In the genomic region with DNA sequence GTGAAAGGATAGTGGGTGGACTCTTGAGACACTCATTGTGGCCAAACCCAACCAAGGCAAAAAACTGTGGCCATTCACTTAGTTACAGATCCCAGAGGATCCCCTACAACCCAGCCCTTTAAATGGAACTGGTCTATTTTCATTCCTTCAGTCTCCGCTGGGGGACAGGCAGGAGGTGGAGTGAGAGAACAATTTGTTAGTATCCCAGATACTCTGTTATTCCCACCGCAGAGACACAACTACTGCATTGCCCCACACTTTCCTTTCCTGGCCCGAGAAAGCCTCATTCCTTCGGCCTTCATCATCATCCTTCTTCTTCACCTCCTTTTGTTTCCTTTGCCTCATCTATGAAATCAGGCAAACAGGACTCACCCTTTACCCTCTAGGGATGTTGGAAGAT, we compare ENCODE assay signal across 21 cellular contexts.
DNase-seq lines count a peak whose midpoint lies in the region; ATAC-seq and TF ChIP-seq lines count a peak whose summit lies in the region.
"Had no signal": no experiment of that assay in that cellular context is flagged by ENCODE, and none has a peak within 500 bp of the region (broad histone marks: within the 10 kb centered on the region; RNA-seq: fewer than 3 reads in every experiment).

No MANE protein-coding gene starts in this region.

- no peaks in the 10 kb centered on the region for H3K4me1 ChIP-seq in ovary (ENCODE audit: insufficient read depth)
- H3K4me1 ChIP-seq: SJCRH30 had no signal

- no peaks in the 10 kb centered on the region for H3K79me2 ChIP-seq in neural cell (replicated peaks; ENCODE audit: insufficient read depth, low read length)

- peak overlapping the region; percentile 1 for H3K4me2 ChIP-seq in neural cell (ENCODE audit: low read length)

- ATAC-seq in GM18868 (IDR thresholded peaks at IDR 0.05; ENCODE audit: unreplicated experiment) (no peak), Right ventricle myocardium inferior (no peak)
- ATAC-seq: HCT116, K562 had no signal

- no peaks in the 10 kb centered on the region for H3F3A ChIP-seq in neural cell (ENCODE audit: insufficient read depth, low read length, poor library complexity, severe bottlenecking)

- H3K36me3 ChIP-seq in neural cell (ENCODE audit: insufficient read depth, low read length) = no peaks in the 10 kb centered on the region
- H3K36me3 ChIP-seq in ovary = no peaks in the 10 kb centered on the region
- H3K36me3 ChIP-seq: SJCRH30 had no signal

- no peak overlapping the region for H2AFZ ChIP-seq in neural cell (ENCODE audit: low read depth, low read length)

- TF ChIP-seq POLR2A in ovary (IDR thresholded peaks at IDR 0.05) = no peak

- TF ChIP-seq RAD21 in neural cell (conservative IDR thresholded peaks at IDR 0.05) = no peak

- TF ChIP-seq CTCF in neural cell (IDR thresholded peaks at IDR 0.05; ENCODE audit: poor library complexity, severe bottlenecking) (no peak), ovary (IDR thresholded peaks at IDR 0.05) (no peak)

- peak; percentile 59 for DNase-seq in AG20443 (ENCODE audit: low spot score)
- DNase-seq in SK-MEL-5 (ENCODE audit: low read depth, low spot score) = peak; percentile 14
- DNase-seq in globus pallidus (ENCODE audit: low spot score) = peak; percentile 54
- no peak for DNase-seq in ovary
- no peak for DNase-seq in HCEC 1CT
- DNase-seq in Right ventricle myocardium inferior (ENCODE audit: missing footprints) = no peak
- DNase-seq: 8988T, C1 segment of cervical spinal cord, DMS 273 treated with DMSO at 0.1 percent for 48 hours, MV-4-11, NCI-H1436, NCI-H2029, NCI-H2171, NCI-H446 treated with DMSO at 0.1 percent for 48 hours, NCI-H748 treated with DMSO at 0.1 percent for 48 hours, SJCRH30 had no signal

- in situ Hi-C loops in SK-MEL-5 (cut with HindIII; ENCODE audit: low pct_unique_long_range_greater_than_20kb, low sequenced_read_pairs) = no loop called here

- 80 to 90% (median 81%) methylated on average over 4 of the region's 4 CpGs for WGBS in ovary, 3 donors

- no peaks in the 10 kb centered on the region for H3K9me3 ChIP-seq in neural cell (ENCODE audit: low read length)
- H3K9me3 ChIP-seq in ovary = no peaks in the 10 kb centered on the region
- H3K9me3 ChIP-seq: SJCRH30 had no signal

- no peaks in the 10 kb centered on the region for H3K9me2 ChIP-seq in neural cell (ENCODE audit: insufficient read depth, low read length)

- no peak overlapping the region for H3K9ac ChIP-seq in neural cell (ENCODE audit: low read length)

- TF ChIP-seq EP300 in neural cell (conservative IDR thresholded peaks at IDR 0.05; ENCODE audit: poor library complexity, severe bottlenecking) (no peak), ovary (IDR thresholded peaks at IDR 0.05) (no peak)

- H3K4me3 ChIP-seq in neural cell (ENCODE audit: low read length) (no peak overlapping the region), ovary (no peak overlapping the region)
- H3K4me3 ChIP-seq: K562, SJCRH30 had no signal

- H4K20me1 ChIP-seq in neural cell (ENCODE audit: insufficient read depth) = no peaks in the 10 kb centered on the region

- H3K27me3 ChIP-seq in neural cell (ENCODE audit: insufficient read depth, low read depth, low read length) (no peaks in the 10 kb centered on the region), ovary (no peaks in the 10 kb centered on the region)
- H3K27me3 ChIP-seq: SJCRH30 had no signal

- H3K27ac ChIP-seq in neural cell (ENCODE audit: low read length) = no peak overlapping the region
- no peak overlapping the region for H3K27ac ChIP-seq in ovary
- H3K27ac ChIP-seq: RWPE1, SJCRH30 had no signal

- intact Hi-C loops in ovary (cut with DNase I) = no loop called here
- intact Hi-C loops in Right ventricle myocardium inferior (cut with DNase I) = no loop called here

TF ChIP-seq in neural cell, 6 proteins besides CTCF, POLR2A, EP300 and RAD21:
- TF ChIP-seq SMC3 (conservative IDR thresholded peaks at IDR 0.05; ENCODE audit: poor library complexity) (no peak), MXI1 (conservative IDR thresholded peaks at IDR 0.05; ENCODE audit: poor library complexity, severe bottlenecking) (no peak), POLR2AphosphoS5 (IDR thresholded peaks at IDR 0.05) (no peak), TAF1 (IDR thresholded peaks at IDR 0.05; ENCODE audit: low read depth) (no peak), EZH2 (IDR thresholded peaks at IDR 0.05; ENCODE audit: borderline replicate concordance, insufficient read depth, low read length, poor library complexity, severe bottlenecking) (no peak)
- TF ChIP-seq, protein P1, sequence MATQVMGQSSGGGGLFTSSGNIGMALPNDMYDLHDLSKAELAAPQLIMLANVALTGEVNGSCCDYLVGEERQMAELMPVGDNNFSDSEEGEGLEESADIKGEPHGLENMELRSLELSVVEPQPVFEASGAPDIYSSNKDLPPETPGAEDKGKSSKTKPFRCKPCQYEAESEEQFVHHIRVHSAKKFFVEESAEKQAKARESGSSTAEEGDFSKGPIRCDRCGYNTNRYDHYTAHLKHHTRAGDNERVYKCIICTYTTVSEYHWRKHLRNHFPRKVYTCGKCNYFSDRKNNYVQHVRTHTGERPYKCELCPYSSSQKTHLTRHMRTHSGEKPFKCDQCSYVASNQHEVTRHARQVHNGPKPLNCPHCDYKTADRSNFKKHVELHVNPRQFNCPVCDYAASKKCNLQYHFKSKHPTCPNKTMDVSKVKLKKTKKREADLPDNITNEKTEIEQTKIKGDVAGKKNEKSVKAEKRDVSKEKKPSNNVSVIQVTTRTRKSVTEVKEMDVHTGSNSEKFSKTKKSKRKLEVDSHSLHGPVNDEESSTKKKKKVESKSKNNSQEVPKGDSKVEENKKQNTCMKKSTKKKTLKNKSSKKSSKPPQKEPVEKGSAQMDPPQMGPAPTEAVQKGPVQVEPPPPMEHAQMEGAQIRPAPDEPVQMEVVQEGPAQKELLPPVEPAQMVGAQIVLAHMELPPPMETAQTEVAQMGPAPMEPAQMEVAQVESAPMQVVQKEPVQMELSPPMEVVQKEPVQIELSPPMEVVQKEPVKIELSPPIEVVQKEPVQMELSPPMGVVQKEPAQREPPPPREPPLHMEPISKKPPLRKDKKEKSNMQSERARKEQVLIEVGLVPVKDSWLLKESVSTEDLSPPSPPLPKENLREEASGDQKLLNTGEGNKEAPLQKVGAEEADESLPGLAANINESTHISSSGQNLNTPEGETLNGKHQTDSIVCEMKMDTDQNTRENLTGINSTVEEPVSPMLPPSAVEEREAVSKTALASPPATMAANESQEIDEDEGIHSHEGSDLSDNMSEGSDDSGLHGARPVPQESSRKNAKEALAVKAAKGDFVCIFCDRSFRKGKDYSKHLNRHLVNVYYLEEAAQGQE (IDR thresholded peaks at IDR 0.05; ENCODE audit: borderline replicate concordance) = no peak

Comparison
In these comparisons a context has a peak if more than half of its experiments do, and no peak if none do; other contexts are left out.
1. DNase-seq: peak in AG20443 (single experiment), SK-MEL-5 (single experiment) and globus pallidus (single experiment); none in ovary (0 of 5), HCEC 1CT (single experiment) and Right ventricle myocardium inferior (single experiment).